ENCODE assay signal across 1 cellular context in genomic region chr9:128818839-128819715, GRCh38.
TF ChIP-seq lines count a peak whose summit lies in the region.

No MANE protein-coding gene starts in this region.

TF ChIP-seq in WTC11, 78 proteins besides CTCF, POLR2A, EP300 and RAD21 (continued from another document and continues in another):
- TF ChIP-seq AR (CRISPR knock-in tag; IDR thresholded peaks at IDR 0.05) (no peak), FOXP1 (CRISPR knock-in tag; IDR thresholded peaks at IDR 0.05; ENCODE audit: borderline replicate concordance) (peak; percentile 91; the same call in 1 of the 2 replicates), ZBTB21 (CRISPR knock-in tag; IDR thresholded peaks at IDR 0.05; ENCODE audit: borderline replicate concordance) (no peak), GABPB1 (CRISPR knock-in tag; IDR thresholded peaks at IDR 0.05) (no peak), JUN (CRISPR knock-in tag; IDR thresholded peaks at IDR 0.05) (no peak; the same call in 1 of the 2 replicates), ATF1 (CRISPR knock-in tag; IDR thresholded peaks at IDR 0.05) (peak; percentile 67; the same call in 1 of the 2 replicates), E2F4 (CRISPR knock-in tag; IDR thresholded peaks at IDR 0.05; ENCODE audit: borderline replicate concordance, low read depth) (peak; percentile 69; the same call in 1 of the 2 replicates), CREB1 (CRISPR knock-in tag; IDR thresholded peaks at IDR 0.05) (peak; percentile 72; the same call in 1 of the 2 replicates), CBFB (CRISPR knock-in tag; IDR thresholded peaks at IDR 0.05; ENCODE audit: low read depth) (0 out of 2 replicates have a peak, but pooled peaks have one; percentile 1), GTF2I (CRISPR knock-in tag; conservative IDR thresholded peaks at IDR 0.05) (no peak), SOX15 (CRISPR knock-in tag; IDR thresholded peaks at IDR 0.05) (no peak), TEAD1 (CRISPR knock-in tag; IDR thresholded peaks at IDR 0.05) (no peak), RELA (CRISPR knock-in tag; IDR thresholded peaks at IDR 0.05; ENCODE audit: borderline replicate concordance) (peak; percentile 86), ZNF512 (CRISPR knock-in tag; IDR thresholded peaks at IDR 0.05; ENCODE audit: borderline replicate concordance) (no peak), PREB (CRISPR knock-in tag; IDR thresholded peaks at IDR 0.05; ENCODE audit: borderline replicate concordance) (no peak), NR2C2 (CRISPR knock-in tag; IDR thresholded peaks at IDR 0.05) (0 out of 2 replicates have a peak, but pooled peaks have one; percentile 23), NFE2L1 (CRISPR knock-in tag; IDR thresholded peaks at IDR 0.05) (peak; percentile 78; the same call in 1 of the 2 replicates), ARID4B (CRISPR knock-in tag; IDR thresholded peaks at IDR 0.05; ENCODE audit: borderline replicate concordance) (peak; percentile 41; the same call in 1 of the 2 replicates), ETV6 (CRISPR knock-in tag; IDR thresholded peaks at IDR 0.05) (no peak), ZMAT4 (CRISPR knock-in tag; IDR thresholded peaks at IDR 0.05) (no peak), PRRX2 (CRISPR knock-in tag; IDR thresholded peaks at IDR 0.05) (0 out of 2 replicates have a peak, but pooled peaks have one; percentile 39), CREM (CRISPR knock-in tag; IDR thresholded peaks at IDR 0.05) (no peak), ERG (CRISPR knock-in tag; IDR thresholded peaks at IDR 0.05) (no peak), FOXK1 (CRISPR knock-in tag; IDR thresholded peaks at IDR 0.05) (peak; percentile 43; the same call in 1 of the 2 replicates), FOXP4 (CRISPR knock-in tag; IDR thresholded peaks at IDR 0.05) (peak; percentile 44), E2F5 (CRISPR knock-in tag; IDR thresholded peaks at IDR 0.05) (0 out of 2 replicates have a peak, but pooled peaks have one; percentile 72), ZNF317 (CRISPR knock-in tag; IDR thresholded peaks at IDR 0.05; ENCODE audit: borderline replicate concordance, low read depth) (peak; percentile 55; the same call in 1 of the 2 replicates), TP53 (CRISPR knock-in tag; IDR thresholded peaks at IDR 0.05) (peak; percentile 87), RORB (CRISPR knock-in tag; IDR thresholded peaks at IDR 0.05) (no peak), ATF2 (CRISPR knock-in tag; IDR thresholded peaks at IDR 0.05; ENCODE audit: borderline replicate concordance, low read depth) (no peak), TCF7 (CRISPR knock-in tag; IDR thresholded peaks at IDR 0.05; ENCODE audit: low read depth) (peak; percentile 26; the same call in 1 of the 2 replicates), PRDM15 (CRISPR knock-in tag; IDR thresholded peaks at IDR 0.05) (no peak), SP1 (CRISPR knock-in tag; conservative IDR thresholded peaks at IDR 0.05) (no peak)
